ENCODE assay signal across 8 cellular contexts in the genomic region with DNA sequence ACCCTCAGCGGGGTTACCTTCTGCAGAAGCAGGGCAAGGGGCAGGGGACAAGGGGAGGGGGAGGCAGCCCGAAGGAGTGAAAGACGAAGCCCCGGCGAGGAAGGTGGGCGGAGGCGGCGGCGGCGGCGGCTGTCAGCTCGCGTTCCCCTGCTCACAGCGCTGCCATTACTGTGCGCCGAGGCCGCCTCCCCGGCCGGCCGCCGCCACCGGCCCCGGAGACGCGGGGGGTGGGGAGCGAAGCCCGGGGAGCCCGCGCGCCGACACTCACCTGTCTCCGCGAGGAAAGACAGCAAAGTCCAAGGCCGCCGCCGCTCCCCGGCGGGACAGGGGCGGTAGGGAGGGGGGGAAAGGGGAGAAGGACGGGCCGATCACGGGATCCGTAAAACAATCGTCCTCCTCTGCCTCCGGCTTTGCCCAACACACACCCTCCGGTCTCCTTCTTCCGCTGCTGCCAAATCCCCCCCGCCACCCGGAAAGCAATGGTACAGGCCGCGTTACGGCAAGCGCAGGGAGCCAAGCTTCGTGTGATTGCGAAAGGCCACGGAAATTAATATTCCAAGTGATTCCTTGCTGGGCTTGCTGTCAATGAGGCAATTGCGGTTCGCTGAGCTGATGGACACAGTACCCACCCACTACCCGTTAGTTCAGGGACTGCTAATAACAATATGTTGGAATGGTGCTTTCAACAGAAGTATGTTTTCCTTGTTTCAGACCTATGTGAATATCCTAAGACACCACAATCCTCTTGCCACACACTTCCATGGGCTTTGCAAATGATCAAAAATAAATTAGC. TPM values are rescaled to one million over a fixed set of nuclear protein-coding genes. Genes with fewer than 3 reads are reported as not detected.
DNase-seq lines count a peak whose midpoint lies in the region; ATAC-seq and TF ChIP-seq lines count a peak whose summit lies in the region.

A gene (minus strand): TSS at position 180 of the 793 bp plus-strand sequence. CDS start 19,024 bp downstream, outside the sequence.

- peak within 1 kb of the TSS; percentile 91 for H3K4me3 ChIP-seq in astrocyte of the cerebellum (ENCODE audit: low read depth, low read length)
- peak within 1 kb of the TSS; percentile 86 for H3K4me3 ChIP-seq in hepatocyte
- H3K4me3 ChIP-seq in aorta (ENCODE audit: low read length in 2 of 2), result peak within 1 kb of the TSS; percentile 85 to 92

- ATAC-seq in GM18511 (IDR thresholded peaks at IDR 0.05; ENCODE audit: unreplicated experiment), result peak; percentile 96
- peak; percentile 93 for ATAC-seq in HG02981 (IDR thresholded peaks at IDR 0.05; ENCODE audit: unreplicated experiment)
- peak; percentile 98 for ATAC-seq in aorta (ENCODE audit: low FRiP score)

- intact Hi-C loops in aorta (cut with DNase I), result loop anchor here in 1 of 2 donors (5.0 kb wide), 1 partner anchor 37 kb away; a partner anchor contains a TSS

- H3K4me1 ChIP-seq in hepatocyte (ENCODE audit: insufficient read depth) (peaks cover 8% of the 10 kb centered on the region), aorta (ENCODE audit: control insufficient read depth in 1 of 2, insufficient read depth in 2 of 2, low read length in 2 of 2) (peaks cover 0 to 2% of the 10 kb centered on the region in 2 donors)

- H4K20me1 ChIP-seq in hepatocyte (ENCODE audit: insufficient read depth, poor library complexity, severe bottlenecking), result peaks cover 5% of the 10 kb centered on the region

- H3K27me3 ChIP-seq in hepatocyte (no peaks in the 10 kb centered on the region), aorta (ENCODE audit: control insufficient read depth in 1 of 2, insufficient read depth in 2 of 2, low read length in 1 of 2) (no peaks in the 10 kb centered on the region)

- H3K9me2 ChIP-seq in hepatocyte (replicated peaks; ENCODE audit: insufficient read depth), result no peaks in the 10 kb centered on the region

- no peaks in the 10 kb centered on the region for H3K36me3 ChIP-seq in hepatocyte (replicated peaks; ENCODE audit: insufficient read depth, low read depth)
- no peaks in the 10 kb centered on the region for H3K36me3 ChIP-seq in aorta (ENCODE audit: control insufficient read depth in 1 of 2, insufficient read depth in 2 of 2, low read length in 1 of 2)

- peaks cover 47% of the 10 kb centered on the region for H3K79me2 ChIP-seq in hepatocyte

- in situ Hi-C loops in astrocyte of the cerebellum (cut with HindIII; ENCODE audit: low sequenced_read_pairs), result no loop called here

- H3K4me2 ChIP-seq in hepatocyte, result peak within 1 kb of the TSS; percentile 91

- WGBS in hepatocyte (ENCODE audit: low lambda C conversion rate, missing lambda C conversion rate), result 1% methylated on average over 27 of the region's 59 CpGs
- WGBS in aorta, 2 donors, result 0% methylated on average over 43 to 59 of the region's 59 CpGs

- peak within 1 kb of the TSS; percentile 88 for H2AFZ ChIP-seq in hepatocyte

- no peaks in the 10 kb centered on the region for H3K9me3 ChIP-seq in hepatocyte (ENCODE audit: low read depth)
- no peaks in the 10 kb centered on the region for H3K9me3 ChIP-seq in aorta (ENCODE audit: control insufficient read depth, low read length)

- H3K27ac ChIP-seq in hepatocyte (peak within 1 kb of the TSS; percentile 98), aorta (ENCODE audit: low read depth in 1 of 2, low read length in 2 of 2) (peak within 1 kb of the TSS in 1 of 2 donors; percentile 34)

- DNase-seq in NCI-H2029 (lab: John Stamatoyannopoulos, UW) (peak; percentile 47), T-helper 9 cell (peak; percentile 89), astrocyte of the cerebellum (ENCODE audit: low read depth) (peak; percentile 91), hepatocyte (ENCODE audit: low spot score) (peak; percentile 93), renal cortical epithelial cell (ENCODE audit: low read depth) (peak; percentile 87), aorta (peak; percentile 95 to 97)

- TF ChIP-seq CTCF in astrocyte of the cerebellum (IDR thresholded peaks at IDR 0.05; ENCODE audit: low read depth, low read length, missing control alignments) (no peak), hepatocyte (IDR thresholded peaks at IDR 0.05; ENCODE audit: poor library complexity) (no peak)

RNA-seq across cellular contexts. Expression of the gene that starts here (rescaled TPM):
- total RNA-seq in hepatocyte (25.3 and 34.4 TPM in 2 replicates), renal cortical epithelial cell (32.5 and 60.7 TPM in 2 replicates), aorta (10 to 100 TPM; 24.3 to 28.1 TPM)
- polyA plus RNA-seq in hepatocyte (23.3 and 25.8 TPM in 2 replicates), aorta (10 to 100 TPM in 1 of 2 donors, 1 to 10 TPM in 1; 10.0 to 14.3 TPM)
